ENCODE assay signal across 17 cellular contexts in the genomic region with DNA sequence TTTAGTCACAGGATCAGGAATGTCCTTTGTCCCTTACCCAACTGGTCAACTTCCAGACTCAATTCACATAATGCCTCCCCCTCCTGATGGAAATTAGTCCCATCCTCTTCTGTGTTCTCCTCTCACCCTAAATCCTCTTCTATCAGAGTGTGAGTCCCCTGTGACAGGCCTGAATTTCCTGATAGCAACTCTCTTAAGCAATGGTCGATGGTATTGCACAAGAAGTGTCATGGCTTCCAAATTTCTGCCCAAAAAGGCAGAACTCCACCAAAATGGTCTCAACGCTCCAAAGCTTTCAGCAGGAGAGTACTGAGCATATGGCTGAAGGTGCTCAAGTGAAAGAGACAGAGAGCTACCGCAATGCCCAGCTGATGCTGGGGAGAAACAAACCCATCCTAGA. TPM values are rescaled to one million over a fixed set of nuclear protein-coding genes. Genes with fewer than 3 reads are reported as not detected.
A peak's percentile ranks its signal among the peaks of the same experiment; 100 is the strongest.
DNase-seq lines count a peak whose midpoint lies in the region; ATAC-seq and TF ChIP-seq lines count a peak whose summit lies in the region.
"Had no signal": no experiment of that assay in that cellular context is flagged by ENCODE, and none has a peak within 500 bp of the region (broad histone marks: within the 10 kb centered on the region; RNA-seq: fewer than 3 reads in every experiment).

No MANE protein-coding gene starts in this region.

- H3K27me3 ChIP-seq in prostate gland (replicated peaks; ENCODE audit: insufficient read depth) = no peaks in the 10 kb centered on the region
- H3K27me3 ChIP-seq: uterus had no signal

- peaks cover 61% of the 10 kb centered on the region for H3K4me1 Mint-ChIP-seq in activated naive CD4-positive, alpha-beta T cell treated with anti-CD3 and anti-CD28 coated beads, Interleukin-2, amount 50 U/mL, for 24 hours
- peaks cover 66% of the 10 kb centered on the region for H3K4me1 Mint-ChIP-seq in stimulated activated naive CD8-positive, alpha-beta T cell treated with anti-CD3 and anti-CD28 coated beads, Interleukin-15, amount 100 ng/mL, for 72 hours

- no peak overlapping the region for H3K27ac Mint-ChIP-seq in activated naive CD4-positive, alpha-beta T cell treated with anti-CD3 and anti-CD28 coated beads, Interleukin-2, amount 50 U/mL, for 24 hours
- H3K27ac Mint-ChIP-seq in stimulated activated naive CD8-positive, alpha-beta T cell treated with anti-CD3 and anti-CD28 coated beads, Interleukin-15, amount 100 ng/mL, for 72 hours = peak overlapping the region in 1 of 2 donors; percentile 49
- H3K27ac Mint-ChIP-seq: activated CD4-positive, alpha-beta T cell treated with anti-CD3 and anti-CD28 coated beads for 36 hours; activated naive CD4-positive, alpha-beta T cell treated with anti-CD3 and anti-CD28 coated beads, Interleukin-2, amount 50 U/mL, for 72 hours; dendritic cell treated with granulocyte-macrophage colony-stimulating factor and Interleukin-4, amounts not matched to agents 40 ng/mL and 50 ng/mL, for 4 days had no signal

- no peaks in the 10 kb centered on the region for H3K9me3 Mint-ChIP-seq in activated naive CD4-positive, alpha-beta T cell treated with anti-CD3 and anti-CD28 coated beads, Interleukin-2, amount 50 U/mL, for 24 hours
- no peaks in the 10 kb centered on the region for H3K9me3 Mint-ChIP-seq in stimulated activated naive CD8-positive, alpha-beta T cell treated with anti-CD3 and anti-CD28 coated beads, Interleukin-15, amount 100 ng/mL, for 72 hours
- H3K9me3 Mint-ChIP-seq: activated naive CD4-positive, alpha-beta T cell treated with anti-CD3 and anti-CD28 coated beads, Interleukin-2, amount 50 U/mL, for 72 hours; dendritic cell treated with granulocyte-macrophage colony-stimulating factor and Interleukin-4, amounts not matched to agents 40 ng/mL and 50 ng/mL, for 4 days had no signal

- no peaks in the 10 kb centered on the region for H3K9me3 ChIP-seq in prostate gland
- H3K9me3 ChIP-seq: SK-N-SH, uterus had no signal

- H3K4me1 ChIP-seq in prostate gland (replicated peaks) = no peaks in the 10 kb centered on the region

- WGBS in prostate gland = 94% methylated on average over 3 of the region's 3 CpGs

- no peak for DNase-seq in activated naive CD4-positive, alpha-beta T cell treated with Interleukin-2 at 50 U/mL for 16 hours
- peak; percentile 56 for DNase-seq in OCI-M1 (lab: John Stamatoyannopoulos, UW)
- peak; percentile 28 for DNase-seq in fibroblast of pulmonary artery (ENCODE audit: low read depth)
- no peak for DNase-seq in stimulated activated naive CD8-positive, alpha-beta T cell treated with anti-CD3 and anti-CD28 coated beads, Interleukin-15, amount 100 ng/mL, for 72 hours
- DNase-seq in islet precursor cell = no peak
- no peak for DNase-seq in prostate gland (ENCODE audit: low spot score)
- DNase-seq: activated CD4-positive, alpha-beta T cell treated with anti-CD3 and anti-CD28 coated beads for 36 hours; left ventricle myocardium superior; NCI-H1092; SK-N-SH; stimulated activated CD4-positive, alpha-beta T cell treated with anti-CD3 and anti-CD28 coated beads, Interleukin-15, amount 100 ng/mL, for 24 hours; stimulated activated CD8-positive, alpha-beta memory T cell treated with anti-CD3 and anti-CD28 coated beads, Interleukin-4, amount 100 ng/mL, for 48 hours; uterus had no signal

- TF ChIP-seq CTCF in fibroblast of pulmonary artery (IDR thresholded peaks at IDR 0.05; ENCODE audit: low read length, missing control alignments) (no peak), prostate gland (IDR thresholded peaks at IDR 0.05) (no peak)

- H3K4me3 Mint-ChIP-seq in activated naive CD4-positive, alpha-beta T cell treated with anti-CD3 and anti-CD28 coated beads, Interleukin-2, amount 50 U/mL, for 24 hours = peak overlapping the region; percentile 95
- H3K4me3 Mint-ChIP-seq in stimulated activated naive CD8-positive, alpha-beta T cell treated with anti-CD3 and anti-CD28 coated beads, Interleukin-15, amount 100 ng/mL, for 72 hours = peak overlapping the region; percentile 1 to 97
- H3K4me3 Mint-ChIP-seq: dendritic cell treated with granulocyte-macrophage colony-stimulating factor and Interleukin-4, amounts not matched to agents 40 ng/mL and 50 ng/mL, for 4 days had no signal

- intact Hi-C loops in prostate gland (cut with DNase I) = no loop called here

- ATAC-seq in stimulated activated naive CD8-positive, alpha-beta T cell treated with anti-CD3 and anti-CD28 coated beads, Interleukin-15, amount 100 ng/mL, for 72 hours = no peak
- no peak for ATAC-seq in GM21381 (IDR thresholded peaks at IDR 0.05; ENCODE audit: unreplicated experiment)
- ATAC-seq: activated CD4-positive, alpha-beta T cell treated with anti-CD3 and anti-CD28 coated beads for 36 hours; activated naive CD4-positive, alpha-beta T cell treated with anti-CD3 and anti-CD28 coated beads, Interleukin-2, amount 50 U/mL, for 72 hours; left ventricle myocardium superior had no signal

- peaks cover 2% of the 10 kb centered on the region for H3K36me3 Mint-ChIP-seq in activated naive CD4-positive, alpha-beta T cell treated with anti-CD3 and anti-CD28 coated beads, Interleukin-2, amount 50 U/mL, for 24 hours

- no peak for TF ChIP-seq POLR2A in prostate gland (IDR thresholded peaks at IDR 0.05)

- H3K27ac ChIP-seq in prostate gland = no peak overlapping the region
- H3K27ac ChIP-seq: uterus had no signal

- H3K4me3 ChIP-seq in fibroblast of pulmonary artery (replicated peaks; ENCODE audit: low read depth, low read length) = no peak overlapping the region
- no peak overlapping the region for H3K4me3 ChIP-seq in prostate gland
- H3K4me3 ChIP-seq: uterus had no signal

- H3K36me3 ChIP-seq in prostate gland = no peaks in the 10 kb centered on the region
- H3K36me3 ChIP-seq: uterus had no signal

- H3K27me3 Mint-ChIP-seq in activated naive CD4-positive, alpha-beta T cell treated with anti-CD3 and anti-CD28 coated beads, Interleukin-2, amount 50 U/mL, for 24 hours = no peaks in the 10 kb centered on the region
- no peaks in the 10 kb centered on the region for H3K27me3 Mint-ChIP-seq in stimulated activated naive CD8-positive, alpha-beta T cell treated with anti-CD3 and anti-CD28 coated beads, Interleukin-15, amount 100 ng/mL, for 72 hours
- H3K27me3 Mint-ChIP-seq: activated CD4-positive, alpha-beta T cell treated with anti-CD3 and anti-CD28 coated beads for 36 hours had no signal

RNA-seq across cellular contexts. Expression of gene PREP, which starts 2.4 kb away (rescaled TPM):
- 10 to 100 TPM in 1 of 2 donors, 1 to 10 TPM in 1; 8.9 to 54.5 TPM for total RNA-seq in prostate gland

Comparison
In these comparisons a context has a peak if more than half of its experiments do, and no peak if none do; other contexts are left out.
1. DNase-seq: peak in OCI-M1 (single experiment) and fibroblast of pulmonary artery (single experiment); none in activated naive CD4-positive, alpha-beta T cell treated with Interleukin-2 at 50 U/mL for 16 hours (single experiment), stimulated activated naive CD8-positive, alpha-beta T cell treated with anti-CD3 and anti-CD28 coated beads, Interleukin-15, amount 100 ng/mL, for 72 hours (0 of 2), islet precursor cell (single experiment) and prostate gland (single experiment).